In genomic region chr18:58669731-58670379, GRCh38 we compare ENCODE assay signal across 8 cellular contexts. TPM values are rescaled to one million over a fixed set of nuclear protein-coding genes. Genes with fewer than 3 reads are reported as not detected.
DNase-seq lines count a peak whose midpoint lies in the region; ATAC-seq, FAIRE-seq and TF ChIP-seq lines count a peak whose summit lies in the region.

No MANE protein-coding gene starts in this region.

- H3K9me3 ChIP-seq in H1 (ENCODE audit: insufficient read depth in 2 of 2, low read depth in 1 of 2, low read length in 1 of 2) = no peaks in the 10 kb centered on the region

- peaks cover 62% of the 10 kb centered on the region for H3K4me1 Mint-ChIP-seq in activated naive CD4-positive, alpha-beta T cell treated with anti-CD3 and anti-CD28 coated beads for 36 hours (ENCODE audit: low read depth)
- peaks cover 61% of the 10 kb centered on the region for H3K4me1 Mint-ChIP-seq in stimulated activated naive CD8-positive, alpha-beta T cell treated with anti-CD3 and anti-CD28 coated beads, Interleukin-15, amount 100 ng/mL, for 72 hours

- H4K5ac ChIP-seq in H1 (ENCODE audit: insufficient read length, low read depth, low read length) = no peak overlapping the region

- H3K23ac ChIP-seq in H1 (ENCODE audit: insufficient read length) = no peak overlapping the region

- FAIRE-seq in H1 (lab: Jason Lieb, UNC) = no peak

- H3K4me1 ChIP-seq in H1 (replicated peaks in 1 of 4; ENCODE audit: control insufficient read depth in 3 of 4, insufficient read depth in 4 of 4, low read length in 3 of 4) = peaks cover 0 to 5% (median 2%) of the 10 kb centered on the region in 4 experiments; a peak in 5 of 7 replicates

- no peak overlapping the region for H3K18ac ChIP-seq in H1 (ENCODE audit: extremely low read depth, low read length)

- peaks cover 5% of the 10 kb centered on the region for H3K36me3 Mint-ChIP-seq in activated naive CD4-positive, alpha-beta T cell treated with anti-CD3 and anti-CD28 coated beads for 36 hours (ENCODE audit: low read depth)

- POLR2A ChIA-PET in H1 (lab: Charles Lee; ENCODE audit: partially characterized antibody) = interaction anchor here (0.7 to 3.2 kb wide), 8 partner anchors 9 to 94 kb away, joined by 3 to 20 read pairs (median 4); no protein-coding TSS in a partner anchor

- H2BK15ac ChIP-seq in H1 (ENCODE audit: low read length) = 0 out of 2 replicates have a peak overlapping the region, but pooled peaks have one; percentile 5

- H3K56ac ChIP-seq in H1 (replicated peaks; ENCODE audit: insufficient read length, low read depth, low read length) = no peak overlapping the region

- no peak overlapping the region for H2BK5ac ChIP-seq in H1 (ENCODE audit: low read depth, low read length)

- H3K4me3 ChIP-seq in H1 (ENCODE audit: extremely low read depth in 1 of 4, insufficient read depth in 2 of 4, low read depth in 3 of 4, low read length in 4 of 4) = peak overlapping the region in 2 of 4 experiments; percentile 70 to 88; a peak in 3 of 8 replicates

- CTCF ChIA-PET in activated naive CD4-positive, alpha-beta T cell treated with anti-CD3 and anti-CD28 coated beads for 36 hours (lab: Charles Lee) = interaction anchor here (0.6 to 5.0 kb wide), 9 partner anchors 11 to 140 kb away, joined by 3 to 35 read pairs (median 4); no protein-coding TSS in a partner anchor
- CTCF ChIA-PET in H1 (lab: Charles Lee; ENCODE audit: partially characterized antibody) = interaction anchor here (0.9 to 3.2 kb wide), 7 partner anchors 16 to 172 kb away, joined by 3 to 11 read pairs (median 3); no protein-coding TSS in a partner anchor

- no peak for TF ChIP-seq RAD21 in H1 (IDR thresholded peaks at IDR 0.05 in 1 of 2, conservative IDR thresholded peaks at IDR 0.05 in 1 of 2; ENCODE audit: low read depth in 2 of 2, low read length in 2 of 2)

- H2AFZ ChIP-seq in H1 (ENCODE audit: low read length) = no peak overlapping the region

- H3K36me3 ChIP-seq in H1 (ENCODE audit: control insufficient read depth in 2 of 4, insufficient read depth in 4 of 4, low read length in 3 of 4) = no peaks in the 10 kb centered on the region

- H2BK120ac ChIP-seq in H1 (replicated peaks; ENCODE audit: low read depth, low read length) = no peak overlapping the region

- no peak for TF ChIP-seq EP300 in H1 (IDR thresholded peaks at IDR 0.05; ENCODE audit: borderline replicate concordance in 1 of 2, low read depth in 2 of 2, low read length in 2 of 2)

- 0 out of 2 replicates have a peak, but pooled peaks cover 2% of the 10 kb centered on the region for H3K79me1 ChIP-seq in H1 (ENCODE audit: low read depth, low read length)

- peaks cover 8% of the 10 kb centered on the region for H3K23me2 ChIP-seq in H1 (ENCODE audit: low read depth, low read length)

- H3K9ac ChIP-seq in H1 (replicated peaks in 1 of 4; ENCODE audit: extremely low read depth in 1 of 4, low read depth in 3 of 4, low read length in 3 of 4) = no peak overlapping the region; a peak in 1 of 7 replicates

- no peaks in the 10 kb centered on the region for H3K27me3 ChIP-seq in H1 (replicated peaks in 1 of 4; ENCODE audit: control insufficient read depth in 3 of 4, extremely low read depth in 1 of 4, insufficient read depth in 3 of 4, low read length in 3 of 4)

- peak; percentile 29 for ATAC-seq in stimulated activated naive CD8-positive, alpha-beta T cell treated with anti-CD3 and anti-CD28 coated beads, Interleukin-15, amount 100 ng/mL, for 72 hours
- ATAC-seq in left lobe of liver = no peak

- H3K27ac Mint-ChIP-seq in activated naive CD4-positive, alpha-beta T cell treated with anti-CD3 and anti-CD28 coated beads for 36 hours = peak overlapping the region; percentile 83
- H3K27ac Mint-ChIP-seq in stimulated activated naive CD8-positive, alpha-beta T cell treated with anti-CD3 and anti-CD28 coated beads, Interleukin-15, amount 100 ng/mL, for 72 hours = peak overlapping the region in 1 of 2 donors; percentile 11

- no peak overlapping the region for H2BK12ac ChIP-seq in H1 (ENCODE audit: low read depth, low read length)

- TF ChIP-seq CTCF in H1 (IDR thresholded peaks at IDR 0.05; ENCODE audit: control extremely low read depth in 1 of 3, insufficient read depth in 1 of 3, low read depth in 1 of 3, low read length in 3 of 3) = no peak

- TF ChIP-seq POLR2A in H1 (IDR thresholded peaks at IDR 0.05; ENCODE audit: control extremely low read depth in 1 of 2, low read depth in 2 of 2, low read length in 2 of 2) = no peak

- H3K4me2 ChIP-seq in H1 (ENCODE audit: insufficient read depth in 1 of 2, low read depth in 2 of 2, low read length in 2 of 2) = peak overlapping the region; percentile 66 to 89

- peaks cover 0 to 27% of the 10 kb centered on the region in 2 experiments; a peak in 2 of 4 replicates for H3K79me2 ChIP-seq in H1 (ENCODE audit: control insufficient read depth in 1 of 2, insufficient read depth in 2 of 2, low read length in 2 of 2)

- H3K4me3 Mint-ChIP-seq in activated naive CD4-positive, alpha-beta T cell treated with anti-CD3 and anti-CD28 coated beads for 36 hours = peak overlapping the region; percentile 76
- peak overlapping the region; percentile 36 to 86 for H3K4me3 Mint-ChIP-seq in stimulated activated naive CD8-positive, alpha-beta T cell treated with anti-CD3 and anti-CD28 coated beads, Interleukin-15, amount 100 ng/mL, for 72 hours

- peak; percentile 71 for DNase-seq in activated naive CD4-positive, alpha-beta T cell treated with anti-CD3 and anti-CD28 coated beads for 36 hours
- DNase-seq in activated naive CD4-positive, alpha-beta T cell treated with anti-CD3 and anti-CD28 coated beads, Interleukin-2, amount 50 U/mL, for 16 hours = no peak
- DNase-seq in NCI-H774 (lab: John Stamatoyannopoulos, UW) (peak; percentile 80), H1 (ENCODE audit: low read depth in 1 of 2, low spot score in 2 of 2) (peak in 1 of 2 experiments; percentile 23), GOT3 (lab: John Stamatoyannopoulos, UW) (no peak), left lobe of liver (ENCODE audit: low spot score) (no peak), SIG-M5 treated with dmso at 0.1 percent for 504 hours (lab: John Stamatoyannopoulos, UW; ENCODE audit: unreplicated experiment) (no peak)
- DNase-seq in stimulated activated naive CD8-positive, alpha-beta T cell treated with anti-CD3 and anti-CD28 coated beads, Interleukin-15, amount 100 ng/mL, for 72 hours = no peak

- no peak overlapping the region for H4K8ac ChIP-seq in H1 (ENCODE audit: extremely low read depth, insufficient read depth, low read length)

- no peak overlapping the region for H3K4ac ChIP-seq in H1 (replicated peaks; ENCODE audit: insufficient read length, low read depth, low read length)

- H4K91ac ChIP-seq in H1 (replicated peaks; ENCODE audit: insufficient read length, low read length) = no peak overlapping the region

- no peak overlapping the region for H3K14ac ChIP-seq in H1 (ENCODE audit: insufficient read length)

- no peak overlapping the region for H2BK20ac ChIP-seq in H1 (ENCODE audit: low read length)

- H4K20me1 ChIP-seq in H1 (replicated peaks in 1 of 2; ENCODE audit: control insufficient read depth in 1 of 2, insufficient read depth in 2 of 2, low read length in 2 of 2) = no peaks in the 10 kb centered on the region

- H3K27me3 Mint-ChIP-seq in activated naive CD4-positive, alpha-beta T cell treated with anti-CD3 and anti-CD28 coated beads for 36 hours (ENCODE audit: low read depth) = no peaks in the 10 kb centered on the region
- no peaks in the 10 kb centered on the region for H3K27me3 Mint-ChIP-seq in stimulated activated naive CD8-positive, alpha-beta T cell treated with anti-CD3 and anti-CD28 coated beads, Interleukin-15, amount 100 ng/mL, for 72 hours

- no peak overlapping the region for H2AK5ac ChIP-seq in H1 (ENCODE audit: low read depth, low read length)

- H3K27ac ChIP-seq in H1 (ENCODE audit: low read depth, low read length) = no peak overlapping the region

- intact Hi-C loops in activated naive CD4-positive, alpha-beta T cell treated with anti-CD3 and anti-CD28 coated beads for 36 hours (cut with micrococcal nuclease) = loop anchor here (1.0 to 5.0 kb wide), 11 partner anchors 12 to 1232 kb away; partner anchors contain the start of genes NARS1 and SEC11C

- 89% methylated on average over 11 of the region's 11 CpGs; no CpG with 5 or more reads in 1 of the 2 experiments for WGBS in H1 (ENCODE audit: extremely low coverage in 1 of 2, insufficient coverage in 1 of 2, insufficient read length in 1 of 2, insufficient replicate concordance in 2 of 2, low coverage in 1 of 2, low lambda C conversion rate in 2 of 2, missing lambda C conversion rate in 1 of 2), 2 experiments

- H3K9me3 Mint-ChIP-seq in activated naive CD4-positive, alpha-beta T cell treated with anti-CD3 and anti-CD28 coated beads for 36 hours = no peaks in the 10 kb centered on the region
- H3K9me3 Mint-ChIP-seq in stimulated activated naive CD8-positive, alpha-beta T cell treated with anti-CD3 and anti-CD28 coated beads, Interleukin-15, amount 100 ng/mL, for 72 hours = no peaks in the 10 kb centered on the region

TF ChIP-seq in H1, 55 proteins besides CTCF, POLR2A, EP300 and RAD21 (continues in another document):
- TF ChIP-seq SAP30 (IDR thresholded peaks at IDR 0.05; ENCODE audit: insufficient read depth, insufficient replicate concordance, low read length) (no peak), JUN (IDR thresholded peaks at IDR 0.05; ENCODE audit: low read depth, low read length) (no peak)

RNA-seq across cellular contexts. Expression of gene MALT1, which starts 1.4 kb away (rescaled TPM):
- total RNA-seq in activated naive CD4-positive, alpha-beta T cell treated with anti-CD3 and anti-CD28 coated beads for 36 hours = 10 to 100 TPM; 39.7 to 41.0 TPM
- total RNA-seq in H1 (2021; fragmentation: NEBNext Ultra II Directional; extraction: Animal tissue kit (Norgen Biotek cat#: 25700)) = 25.9 and 26.1 TPM in 2 replicates
- polyA plus RNA-seq in H1 (2011; rRNA removed) = 5.2 and 10.7 TPM in 2 replicates
- polyA plus RNA-seq in H1 (2011; cell fraction: cytosol; rRNA removed) = 8.3 TPM
- 7.2 TPM for polyA plus RNA-seq in H1 (2011; cell fraction: nucleus; rRNA removed)
- polyA plus RNA-seq in H1 (2012, experiment 1 of 2) = 7.3 to 17.1 TPM (median 11.3 TPM) in 4 replicates
- 0.85 TPM for polyA plus RNA-seq in H1 (2012, experiment 2 of 2)
- 7.6 TPM for polyA plus RNA-seq in H1 (2013, experiment 1 of 2)
- 6.7 TPM for polyA plus RNA-seq in H1 (2013, experiment 2 of 2)
- polyA minus RNA-seq in H1 (2011; rRNA and poly(A)+ RNA removed) = 19.9 and 38.4 TPM in 2 replicates
- 12.1 TPM for polyA minus RNA-seq in H1 (2011; cell fraction: cytosol; rRNA and poly(A)+ RNA removed)
- polyA minus RNA-seq in H1 (2011; cell fraction: nucleus; rRNA and poly(A)+ RNA removed) = 28.0 TPM
- total RNA-seq in left lobe of liver = 10.4 TPM

RNA-seq across cellular contexts. Expression of gene ALPK2, which starts 41.0 kb away (rescaled TPM):
- 1 to 10 TPM; 1.3 to 1.4 TPM for total RNA-seq in activated naive CD4-positive, alpha-beta T cell treated with anti-CD3 and anti-CD28 coated beads for 36 hours
- 0.38 and 0.41 TPM in 2 replicates for total RNA-seq in H1 (2021; fragmentation: NEBNext Ultra II Directional; extraction: Animal tissue kit (Norgen Biotek cat#: 25700))
- polyA plus RNA-seq in H1 (2011; rRNA removed) = 0.09 and 0.13 TPM in 2 replicates
- 0.31 TPM for polyA plus RNA-seq in H1 (2011; cell fraction: cytosol; rRNA removed)
- 0.19 TPM for polyA plus RNA-seq in H1 (2011; cell fraction: nucleus; rRNA removed)
- polyA plus RNA-seq in H1 (2012, experiment 1 of 2) = 0.15 to 0.65 TPM (median 0.39 TPM) in 4 replicates
- polyA plus RNA-seq in H1 (2012, experiment 2 of 2) = not detected
- 0.12 TPM for polyA plus RNA-seq in H1 (2013, experiment 1 of 2)
- polyA plus RNA-seq in H1 (2013, experiment 2 of 2) = 0.28 TPM
- 0.49 and 0.54 TPM in 2 replicates for polyA minus RNA-seq in H1 (2011; rRNA and poly(A)+ RNA removed)
- polyA minus RNA-seq in H1 (2011; cell fraction: cytosol; rRNA and poly(A)+ RNA removed) = 1.6 TPM
- polyA minus RNA-seq in H1 (2011; cell fraction: nucleus; rRNA and poly(A)+ RNA removed) = 1.3 TPM
- 5.0 TPM for total RNA-seq in left lobe of liver

Comparison
In these comparisons a context has a peak if more than half of its experiments do, and no peak if none do; other contexts are left out.
1. DNase-seq: peak in activated naive CD4-positive, alpha-beta T cell treated with anti-CD3 and anti-CD28 coated beads for 36 hours (single experiment) and NCI-H774 (single experiment); none in activated naive CD4-positive, alpha-beta T cell treated with anti-CD3 and anti-CD28 coated beads, Interleukin-2, amount 50 U/mL, for 16 hours (single experiment), stimulated activated naive CD8-positive, alpha-beta T cell treated with anti-CD3 and anti-CD28 coated beads, Interleukin-15, amount 100 ng/mL, for 72 hours (0 of 2), GOT3 (single experiment), left lobe of liver (single experiment) and SIG-M5 treated with dmso at 0.1 percent for 504 hours (single experiment).